8 cellular contexts compared by ENCODE assay signal in the genomic region with DNA sequence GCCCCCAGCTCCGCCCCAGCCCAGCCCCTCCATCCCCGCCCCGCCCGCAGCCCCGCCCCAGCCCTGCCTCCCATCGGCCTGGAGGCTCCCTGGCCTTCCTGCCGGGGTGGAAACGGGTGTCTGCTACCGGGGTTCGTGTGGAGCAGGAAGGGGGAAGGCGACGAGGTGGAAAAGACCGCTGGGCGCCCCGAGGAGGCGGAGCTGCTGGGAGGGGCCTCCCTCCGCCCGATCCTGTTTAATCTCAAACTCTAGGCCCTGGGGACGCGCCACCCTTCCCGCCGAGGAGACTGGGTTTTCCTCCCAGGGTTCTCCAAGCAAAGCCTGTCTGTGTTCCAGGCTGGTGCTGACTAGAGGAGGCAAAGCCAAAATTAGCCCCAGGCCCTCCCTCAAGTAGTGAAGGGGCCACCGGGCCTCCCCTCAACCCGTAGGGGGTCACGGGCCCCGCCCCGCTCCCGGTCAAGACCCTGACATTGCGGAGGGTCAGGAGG. TPM values are rescaled to one million over a fixed set of nuclear protein-coding genes. Genes with fewer than 3 reads are reported as not detected.
DNase-seq lines count a peak whose midpoint lies in the region; ATAC-seq and TF ChIP-seq lines count a peak whose summit lies in the region.

No MANE protein-coding gene starts in this region.

- no peaks in the 10 kb centered on the region for H3K79me2 ChIP-seq in DOHH2 (ENCODE audit: control insufficient read depth, low read length)
- no peaks in the 10 kb centered on the region for H3K79me2 ChIP-seq in neural progenitor cell (ENCODE audit: low read depth)

- peaks cover 3% of the 10 kb centered on the region for H3K4me1 Mint-ChIP-seq in neural progenitor cell

- H3K9ac ChIP-seq in neural progenitor cell: no peak overlapping the region

- TF ChIP-seq CTCF in DOHH2 (IDR thresholded peaks at IDR 0.05; ENCODE audit: low read depth, low read length, poor library complexity, severe bottlenecking) (no peak), foreskin fibroblast (IDR thresholded peaks at IDR 0.05; ENCODE audit: low read depth, low read length) (no peak), neural progenitor cell (IDR thresholded peaks at IDR 0.05) (no peak)

- peak overlapping the region; percentile 39; the same call in 1 of the 2 replicates for H3K27ac ChIP-seq in DOHH2 (ENCODE audit: low read depth, low read length)
- H3K27ac ChIP-seq in neural progenitor cell: no peak overlapping the region

- no peaks in the 10 kb centered on the region for H3K27me3 ChIP-seq in DOHH2 (ENCODE audit: control insufficient read depth, low read length)
- H3K27me3 ChIP-seq in neural progenitor cell: peaks cover 6% of the 10 kb centered on the region

- ATAC-seq in HG02885 (IDR thresholded peaks at IDR 0.05; ENCODE audit: poor library complexity, unreplicated experiment): peak; percentile 56
- ATAC-seq in GM18520 (IDR thresholded peaks at IDR 0.05; ENCODE audit: unreplicated experiment): no peak

- peak overlapping the region; percentile 58 for H3K4me3 Mint-ChIP-seq in neural progenitor cell

- no peak overlapping the region for H3K27ac Mint-ChIP-seq in neural progenitor cell

- H3K36me3 ChIP-seq in DOHH2 (ENCODE audit: control insufficient read depth, low read length): no peaks in the 10 kb centered on the region
- no peaks in the 10 kb centered on the region for H3K36me3 ChIP-seq in neural progenitor cell

- H3K4me2 ChIP-seq in DOHH2 (ENCODE audit: low read length) (peak overlapping the region; percentile 92), neural progenitor cell (peak overlapping the region; percentile 99)

- no peak overlapping the region for H2AFZ ChIP-seq in neural progenitor cell (replicated peaks)

- peaks cover 23% of the 10 kb centered on the region for H3K9me3 Mint-ChIP-seq in neural progenitor cell

- DNase-seq in RPMI8226 (peak; percentile 82), activated gamma-delta T cell treated with Interleukin-2 at 50 U/mL for 16 hours (peak; percentile 43), foreskin fibroblast (peak; percentile 91 to 96), neural progenitor cell (ENCODE audit: low spot score) (peak; percentile 72), superior temporal gyrus (ENCODE audit: extremely low spot score) (peak; percentile 57)

- H3K9me2 ChIP-seq in DOHH2 (replicated peaks; ENCODE audit: control insufficient read depth, low read length): no peaks in the 10 kb centered on the region

- H3K27me3 Mint-ChIP-seq in neural progenitor cell (ENCODE audit: insufficient read depth, low read depth): peaks cover 27% of the 10 kb centered on the region

- H3K9me3 ChIP-seq in DOHH2 (ENCODE audit: control insufficient read depth, insufficient read depth, low read length) (peaks cover 15% of the 10 kb centered on the region), neural progenitor cell (ENCODE audit: low read depth) (no peaks in the 10 kb centered on the region)

- peaks cover 8% of the 10 kb centered on the region for H3K36me3 Mint-ChIP-seq in neural progenitor cell

- peaks cover 16% of the 10 kb centered on the region for H3F3A ChIP-seq in DOHH2 (ENCODE audit: control insufficient read depth, insufficient read depth)
- peaks cover 22% of the 10 kb centered on the region for H3F3A ChIP-seq in neural progenitor cell (ENCODE audit: low read depth)

- H4K20me1 ChIP-seq in DOHH2 (ENCODE audit: control insufficient read depth, insufficient read depth, low read depth, low read length) (no peaks in the 10 kb centered on the region), neural progenitor cell (ENCODE audit: low read depth) (no peaks in the 10 kb centered on the region)

- H3K4me1 ChIP-seq in DOHH2 (ENCODE audit: control insufficient read depth, low read length): peaks cover 14% of the 10 kb centered on the region
- H3K4me1 ChIP-seq in neural progenitor cell: peaks cover 19% of the 10 kb centered on the region

- H3K4me3 ChIP-seq in DOHH2 (ENCODE audit: low read length): peak overlapping the region; percentile 77
- H3K4me3 ChIP-seq in foreskin fibroblast (ENCODE audit: low read depth in 1 of 2, low read length in 2 of 2): peak overlapping the region; percentile 52 to 58
- H3K4me3 ChIP-seq in neural progenitor cell: peak overlapping the region; percentile 61

RNA-seq across cellular contexts. Expression of a gene that starts 16.2 kb away (rescaled TPM):
- total RNA-seq in neural progenitor cell (ENCODE audit: low replicate concordance): 0.22 TPM in 1 of 2 replicates, not detected in the other

RNA-seq across cellular contexts. Expression of a gene that starts 41.6 kb away (rescaled TPM):
- total RNA-seq in neural progenitor cell (ENCODE audit: low replicate concordance): 8.0 and 24.0 TPM in 2 replicates

RNA-seq across cellular contexts. Expression of a gene that starts 48.9 kb away (rescaled TPM):
- total RNA-seq in neural progenitor cell (ENCODE audit: low replicate concordance): not detected in 2 replicates

RNA-seq across cellular contexts. Expression of a gene that starts 56.5 kb away (rescaled TPM):
- total RNA-seq in neural progenitor cell (ENCODE audit: low replicate concordance): 0.09 TPM in 1 of 2 replicates, not detected in the other

Comparison
In these comparisons a context has a peak if more than half of its experiments do, and no peak if none do; other contexts are left out.
1. DNase-seq: peak in every context shown above with its lines; median percentile 94 in foreskin fibroblast; 82 in RPMI8226; 72 in neural progenitor cell; 57 in superior temporal gyrus; 43 in activated gamma-delta T cell treated with Interleukin-2 at 50 U/mL for 16 hours.